Comparison of ENCODE assay signal across 31 cellular contexts in the genomic region with DNA sequence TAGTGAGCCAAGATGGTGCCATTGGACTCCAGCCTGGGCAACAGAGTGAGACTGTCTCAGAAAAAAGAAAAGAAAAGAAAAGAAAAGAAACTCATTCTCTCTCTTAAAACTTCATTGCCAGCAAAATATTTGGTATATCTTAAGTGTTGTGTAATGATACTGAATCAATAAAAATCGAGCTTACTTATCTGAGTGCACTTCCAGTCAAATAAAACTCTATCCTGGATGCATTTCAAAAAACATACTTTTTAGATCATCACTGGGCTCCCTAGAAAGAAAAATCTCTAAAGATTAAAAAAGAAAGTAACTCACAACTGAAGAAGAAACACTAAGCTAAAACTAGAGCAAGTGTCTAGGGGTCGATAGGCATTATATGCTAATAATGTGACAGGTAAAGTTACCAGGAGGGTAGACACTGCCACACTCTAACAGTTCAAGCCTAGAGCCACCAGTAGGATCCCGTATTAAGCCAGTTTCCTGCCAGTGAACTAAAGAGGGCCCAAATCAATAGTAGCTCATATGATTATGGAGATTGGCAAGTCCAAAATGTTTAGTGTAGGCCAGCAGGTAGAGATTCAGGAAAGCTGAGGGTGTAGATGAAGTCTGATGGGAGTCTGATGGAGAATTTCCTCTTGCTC.
"Had no signal": no experiment of that assay in that cellular context is flagged by ENCODE, and none has a peak within 500 bp of the region (broad histone marks: within the 10 kb centered on the region; RNA-seq: fewer than 3 reads in every experiment).

No MANE protein-coding gene starts in this region.

- H3K4me1 ChIP-seq: neural progenitor cell, parathyroid adenoma, psoas muscle, spleen, suprapubic skin, testis, tibial artery, transverse colon, upper lobe of right lung, uterus had no signal

- H3K36me3 ChIP-seq: neural progenitor cell, ovary, spleen, suprapubic skin, tibial artery, transverse colon, upper lobe of right lung, uterus had no signal

- H3K9me3 ChIP-seq: ovary, psoas muscle, suprapubic skin, testis, tibial artery, transverse colon, upper lobe of right lung, uterus had no signal

- H3K27ac ChIP-seq: neural progenitor cell, ovary, parathyroid adenoma, psoas muscle, skin epidermis, spleen, suprapubic skin, testis, tibial artery, transverse colon, upper lobe of right lung, uterus had no signal

- H3K36me3 Mint-ChIP-seq: natural killer cell; neural progenitor cell; stimulated activated memory B cell treated with anti-CD40 and anti-IgM and Interleukin-4, amounts not matched to agents 10 μg/mL and 1 μg/mL and 100 μg/mL, for 72 hours; type B pancreatic cell had no signal

- H3K27me3 ChIP-seq: neural progenitor cell, ovary, spleen, suprapubic skin, testis, tibial artery, transverse colon, upper lobe of right lung, uterus had no signal

- H3K9ac ChIP-seq: neural progenitor cell, parathyroid adenoma had no signal

- H3K9me3 Mint-ChIP-seq: neural progenitor cell had no signal

- H3K4me2 ChIP-seq: neural progenitor cell, smooth muscle cell had no signal

- H3K27me3 Mint-ChIP-seq: progenitor cell of endocrine pancreas; stimulated activated memory B cell treated with anti-CD40 and anti-IgM and Interleukin-4, amounts not matched to agents 10 μg/mL and 1 μg/mL and 100 μg/mL, for 72 hours; stimulated activated naive CD8-positive, alpha-beta T cell treated with anti-CD3 and anti-CD28 coated beads, Interleukin-15, amount 100 ng/mL, for 72 hours; type B pancreatic cell had no signal

- H2AFZ ChIP-seq: neural progenitor cell, parathyroid adenoma had no signal

- H3K4me3 Mint-ChIP-seq: natural killer cell; nephron; neural progenitor cell; stimulated activated memory B cell treated with anti-CD40 and anti-IgM and Interleukin-4, amounts not matched to agents 10 μg/mL and 1 μg/mL and 100 μg/mL, for 72 hours; stimulated activated naive CD8-positive, alpha-beta T cell treated with anti-CD3 and anti-CD28 coated beads, Interleukin-15, amount 100 ng/mL, for 72 hours; type B pancreatic cell had no signal

- H3K27ac Mint-ChIP-seq: natural killer cell; nephron; neural progenitor cell; progenitor cell of endocrine pancreas; stimulated activated memory B cell treated with anti-CD40 and anti-IgM and Interleukin-4, amounts not matched to agents 10 μg/mL and 1 μg/mL and 100 μg/mL, for 72 hours; stimulated activated naive CD8-positive, alpha-beta T cell treated with anti-CD3 and anti-CD28 coated beads, Interleukin-15, amount 100 ng/mL, for 72 hours; type B pancreatic cell had no signal

- H3K4me3 ChIP-seq: neural progenitor cell, ovary, psoas muscle, skin epidermis, smooth muscle cell, spleen, suprapubic skin, testis, tibial artery, transverse colon, upper lobe of right lung, uterus had no signal

- H3K4me1 Mint-ChIP-seq: natural killer cell; nephron; neural progenitor cell; stimulated activated memory B cell treated with anti-CD40 and anti-IgM and Interleukin-4, amounts not matched to agents 10 μg/mL and 1 μg/mL and 100 μg/mL, for 72 hours; stimulated activated naive CD8-positive, alpha-beta T cell treated with anti-CD3 and anti-CD28 coated beads, Interleukin-15, amount 100 ng/mL, for 72 hours had no signal

- ATAC-seq: natural killer cell; psoas muscle; right cardiac atrium; sciatic nerve; stimulated activated memory B cell treated with anti-CD40 and anti-IgM and Interleukin-4, amounts not matched to agents 10 μg/mL and 1 μg/mL and 100 μg/mL, for 72 hours; stimulated activated naive CD8-positive, alpha-beta T cell treated with anti-CD3 and anti-CD28 coated beads, Interleukin-15, amount 100 ng/mL, for 72 hours; stimulated activated naive CD8-positive, alpha-beta T cell treated with anti-CD3 and anti-CD28 coated beads, Interleukin-15, Interleukin-2, amounts not matched to agents 100 U/mL and 50 U/mL, for 24 hours; upper lobe of right lung had no signal

- DNase-seq: natural killer cell; occipital lobe; ovary; posterior cingulate gyrus; psoas muscle; right cardiac atrium; spleen; stimulated activated CD4-positive, alpha-beta T cell treated with anti-CD3 and anti-CD28 coated beads, Interleukin-12 subunit alpha, Interleukin-12 subunit beta, amount 100 ng/mL, for 4 hours; stimulated activated CD4-positive, alpha-beta T cell treated with anti-CD3 and anti-CD28 coated beads, Interleukin-1b, Interleukin-23, amount 100 ng/mL, for 48 hours; stimulated activated CD4-positive, alpha-beta T cell treated with anti-CD3 and anti-CD28 coated beads, Interleukin-4, amount 100 ng/mL, for 1 hour; stimulated activated CD4-positive, alpha-beta T cell treated with anti-CD3 and anti-CD28 coated beads, Interleukin-4, amount 100 ng/mL, for 4 hours; stimulated activated CD8-positive, alpha-beta memory T cell treated with anti-CD3 and anti-CD28 coated beads, Interleukin-4, amount 100 ng/mL, for 48 hours; stimulated activated naive CD4-positive, alpha-beta T cell; stimulated activated naive CD8-positive, alpha-beta T cell treated with anti-CD3 and anti-CD28 coated beads, Interleukin-15, amount 100 ng/mL, for 72 hours; stimulated activated naive CD8-positive, alpha-beta T cell treated with anti-CD3 and anti-CD28 coated beads, Interleukin-15, Interleukin-2, amounts not matched to agents 100 U/mL and 50 U/mL, for 24 hours; substantia nigra; testis; tibial artery; transverse colon; upper lobe of right lung; uterus had no signal

- H3K79me2 ChIP-seq: parathyroid adenoma had no signal
